Comparison of ENCODE assay signal across 18 cellular contexts in genomic region chr5:148561712-148562365, GRCh38.
A peak's percentile ranks its signal among the peaks of the same experiment; 100 is the strongest.
DNase-seq lines count a peak whose midpoint lies in the region; ATAC-seq and TF ChIP-seq lines count a peak whose summit lies in the region.
"Had no signal": no experiment of that assay in that cellular context is flagged by ENCODE, and none has a peak within 500 bp of the region (broad histone marks: within the 10 kb centered on the region; RNA-seq: fewer than 3 reads in every experiment).

No MANE protein-coding gene starts in this region.

- intact Hi-C loops in activated CD4-positive, alpha-beta T cell treated with anti-CD3 and anti-CD28 coated beads for 36 hours (cut with DNase I, micrococcal nuclease): no loop called here

- CTCF ChIA-PET in activated CD4-positive, alpha-beta T cell treated with anti-CD3 and anti-CD28 coated beads for 36 hours (lab: Charles Lee): interaction anchor here (0.7 to 1.2 kb wide), 3 partner anchors 11 to 169 kb away, joined by 3 read pairs; no protein-coding TSS in a partner anchor

- no peaks in the 10 kb centered on the region for H3K4me1 Mint-ChIP-seq in nephron
- H3K4me1 Mint-ChIP-seq in stimulated activated effector memory CD8-positive, alpha-beta T cell treated with anti-CD3 and anti-CD28 coated beads, Interleukin-12 subunit alpha, Interleukin-12 subunit beta, amount 100 ng/mL, for 72 hours: no peaks in the 10 kb centered on the region
- no peaks in the 10 kb centered on the region for H3K4me1 Mint-ChIP-seq in activated CD4-positive, alpha-beta T cell treated with anti-CD3 and anti-CD28 coated beads for 36 hours

- no peaks in the 10 kb centered on the region for H3K9me3 Mint-ChIP-seq in nephron
- H3K9me3 Mint-ChIP-seq in stimulated activated effector memory CD8-positive, alpha-beta T cell treated with anti-CD3 and anti-CD28 coated beads, Interleukin-12 subunit alpha, Interleukin-12 subunit beta, amount 100 ng/mL, for 72 hours: no peaks in the 10 kb centered on the region
- no peaks in the 10 kb centered on the region for H3K9me3 Mint-ChIP-seq in activated CD4-positive, alpha-beta T cell treated with anti-CD3 and anti-CD28 coated beads for 36 hours (ENCODE audit: low read depth)

- ATAC-seq in HG02870 (IDR thresholded peaks at IDR 0.05; ENCODE audit: unreplicated experiment) (peak; percentile 74), left lobe of liver (peak; percentile 84)
- peak; percentile 28 for ATAC-seq in stimulated activated effector memory CD8-positive, alpha-beta T cell treated with anti-CD3 and anti-CD28 coated beads, Interleukin-12 subunit alpha, Interleukin-12 subunit beta, amount 100 ng/mL, for 72 hours
- ATAC-seq in activated CD4-positive, alpha-beta T cell treated with anti-CD3 and anti-CD28 coated beads for 36 hours: no peak
- ATAC-seq: A549 had no signal

- peak overlapping the region in 2 of 3 experiments; percentile 51 to 55 for H3K27ac Mint-ChIP-seq in nephron
- no peak overlapping the region for H3K27ac Mint-ChIP-seq in stimulated activated effector memory CD8-positive, alpha-beta T cell treated with anti-CD3 and anti-CD28 coated beads, Interleukin-12 subunit alpha, Interleukin-12 subunit beta, amount 100 ng/mL, for 72 hours
- no peak overlapping the region for H3K27ac Mint-ChIP-seq in activated CD4-positive, alpha-beta T cell treated with anti-CD3 and anti-CD28 coated beads for 36 hours

- no peaks in the 10 kb centered on the region for H3K36me3 Mint-ChIP-seq in nephron (ENCODE audit: low read depth)
- no peaks in the 10 kb centered on the region for H3K36me3 Mint-ChIP-seq in stimulated activated effector memory CD8-positive, alpha-beta T cell treated with anti-CD3 and anti-CD28 coated beads, Interleukin-12 subunit alpha, Interleukin-12 subunit beta, amount 100 ng/mL, for 72 hours
- H3K36me3 Mint-ChIP-seq in activated CD4-positive, alpha-beta T cell treated with anti-CD3 and anti-CD28 coated beads for 36 hours (ENCODE audit: low read depth): no peaks in the 10 kb centered on the region

- no peaks in the 10 kb centered on the region for H3K27me3 Mint-ChIP-seq in nephron (ENCODE audit: low read depth)
- peaks cover 19% of the 10 kb centered on the region for H3K27me3 Mint-ChIP-seq in activated CD4-positive, alpha-beta T cell treated with anti-CD3 and anti-CD28 coated beads for 36 hours

- DNase-seq in left lobe of liver (ENCODE audit: low spot score) (no peak), NK-92 (lab: John Stamatoyannopoulos, UW; ENCODE audit: unreplicated experiment) (no peak), activated T-cell treated with anti-CD3 and anti-CD28 coated beads for 4 hours (no peak)
- no peak for DNase-seq in stimulated activated effector memory CD8-positive, alpha-beta T cell treated with anti-CD3 and anti-CD28 coated beads, Interleukin-12 subunit alpha, Interleukin-12 subunit beta, amount 100 ng/mL, for 72 hours (ENCODE audit: low spot score in 2 of 2)
- DNase-seq in activated CD4-positive, alpha-beta T cell treated with anti-CD3 and anti-CD28 coated beads for 36 hours: no peak
- DNase-seq: Caco-2, DMS79, GOT3, Karpas-422, NCI-H1930, NCI-H2171, NCI-H446 treated with DMSO at 0.1 percent for 48 hours, NCI-H748 treated with DMSO at 0.1 percent for 48 hours, Peyer's patch, SHP77 had no signal

- no peak overlapping the region for H3K4me3 Mint-ChIP-seq in nephron
- no peak overlapping the region for H3K4me3 Mint-ChIP-seq in stimulated activated effector memory CD8-positive, alpha-beta T cell treated with anti-CD3 and anti-CD28 coated beads, Interleukin-12 subunit alpha, Interleukin-12 subunit beta, amount 100 ng/mL, for 72 hours
- no peak overlapping the region for H3K4me3 Mint-ChIP-seq in activated CD4-positive, alpha-beta T cell treated with anti-CD3 and anti-CD28 coated beads for 36 hours

- POLR2A ChIA-PET in activated CD4-positive, alpha-beta T cell treated with anti-CD3 and anti-CD28 coated beads for 36 hours (lab: Charles Lee): no interaction called here

- no peak for TF ChIP-seq CTCF in nephron (IDR thresholded peaks at IDR 0.05; ENCODE audit: unreplicated experiment in 3 of 3)

Comparison
In these comparisons a context has a peak if more than half of its experiments do, and no peak if none do; other contexts are left out.
1. H3K27ac Mint-ChIP-seq: peak in nephron (2 of 3); none in stimulated activated effector memory CD8-positive, alpha-beta T cell treated with anti-CD3 and anti-CD28 coated beads, Interleukin-12 subunit alpha, Interleukin-12 subunit beta, amount 100 ng/mL, for 72 hours (single experiment) and activated CD4-positive, alpha-beta T cell treated with anti-CD3 and anti-CD28 coated beads for 36 hours (single experiment).